1 cellular context compared by ENCODE assay signal in the genomic region with DNA sequence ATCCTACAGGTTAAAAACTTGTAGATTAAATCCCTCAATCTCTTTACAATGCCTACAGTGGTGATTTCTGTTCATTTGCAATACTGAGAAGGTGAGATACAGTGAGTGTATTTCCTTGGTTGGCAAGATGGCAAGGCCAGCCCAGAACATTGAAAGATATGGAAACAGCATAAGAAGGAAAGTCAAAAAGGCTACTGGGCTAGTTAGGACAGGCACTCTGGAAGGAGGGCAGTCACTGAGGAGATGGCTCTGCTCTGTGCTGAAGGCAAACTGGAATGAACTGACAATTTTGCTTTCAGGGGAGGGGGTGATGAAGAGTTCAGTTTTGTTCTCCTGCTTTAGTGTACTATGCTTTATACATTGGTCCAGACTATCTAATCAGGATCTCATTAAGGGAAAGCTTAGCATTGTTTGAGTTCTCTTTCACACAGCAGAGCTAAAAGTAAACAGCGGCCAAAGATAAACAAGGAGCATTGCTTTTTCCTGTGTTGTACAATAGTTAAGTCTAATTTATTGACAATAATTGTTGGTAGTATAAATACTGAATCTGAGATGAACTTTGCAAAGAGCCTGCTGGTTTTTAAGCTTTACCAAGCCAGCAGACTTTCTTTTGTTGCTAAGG.
TF ChIP-seq lines count a peak whose summit lies in the region.

No MANE protein-coding gene starts in this region.

TF ChIP-seq in liver, 16 proteins besides CTCF, POLR2A, EP300 and RAD21 (continued from another document):
- TF ChIP-seq REST (IDR thresholded peaks at IDR 0.05) (no peak), FOXA2 (IDR thresholded peaks at IDR 0.05) (peak; percentile 94), EGR1 (IDR thresholded peaks at IDR 0.05; ENCODE audit: low read depth in 2 of 2) (no peak), FOXA1 (IDR thresholded peaks at IDR 0.05) (peak; percentile 95), HNF4G (IDR thresholded peaks at IDR 0.05) (no peak), JUND (IDR thresholded peaks at IDR 0.05) (no peak)
